14 cellular contexts compared by ENCODE assay signal in genomic region chr11:62295504-62295903, GRCh38. TPM values are rescaled to one million over a fixed set of nuclear protein-coding genes. Genes with fewer than 3 reads are reported as not detected.
DNase-seq lines count a peak whose midpoint lies in the region; ATAC-seq, FAIRE-seq and TF ChIP-seq lines count a peak whose summit lies in the region.
"Had no signal": no experiment of that assay in that cellular context is flagged by ENCODE, and none has a peak within 500 bp of the region (broad histone marks: within the 10 kb centered on the region; RNA-seq: fewer than 3 reads in every experiment).

No MANE protein-coding gene starts in this region.

- SMC1A ChIA-PET in GM12878 (lab: Charles Lee; ENCODE audit: uncharacterized antibody, unreplicated experiment), result no interaction called here

- RAD21 ChIA-PET in GM12878 (lab: Charles Lee; ENCODE audit: unreplicated experiment), result no interaction called here

- no peaks in the 10 kb centered on the region for H4K20me1 ChIP-seq in GM12878 (ENCODE audit: control insufficient read depth, insufficient read depth)

- in situ Hi-C loops in GM12878 (cut with MboI), result no loop called here

- FAIRE-seq in GM12878 (lab: Jason Lieb, UNC), result no peak

- no peaks in the 10 kb centered on the region for H3K9me3 ChIP-seq in GM12878 (replicated peaks; ENCODE audit: control insufficient read depth, insufficient read depth, low read length)
- no peaks in the 10 kb centered on the region for H3K9me3 ChIP-seq in spleen
- H3K9me3 ChIP-seq: HAP-1, transverse colon had no signal

- H3K4me2 ChIP-seq in GM12878 (ENCODE audit: control insufficient read depth, insufficient read depth), result no peak overlapping the region

- no peak for TF ChIP-seq RAD21 in GM12878 (IDR thresholded peaks at IDR 0.05; ENCODE audit: insufficient read depth, low read depth, low read length)

- H3K27ac ChIP-seq in GM12878 (ENCODE audit: control insufficient read depth, insufficient read depth) (no peak overlapping the region), spleen (no peak overlapping the region)
- H3K27ac ChIP-seq: transverse colon had no signal

- H3K79me2 ChIP-seq in GM12878 (ENCODE audit: control insufficient read depth, insufficient read depth, low read length), result no peaks in the 10 kb centered on the region

- CTCF ChIA-PET in GM12878 (lab: Yijun Ruan, JAX), result no interaction called here

- POLR2A ChIA-PET in GM12878 (lab: Charles Lee), result no interaction called here

- ATAC-seq in GM12878, result peak; percentile 61
- no peak for ATAC-seq in GM18868 (IDR thresholded peaks at IDR 0.05; ENCODE audit: unreplicated experiment)
- no peak for ATAC-seq in GM21529 (IDR thresholded peaks at IDR 0.05; ENCODE audit: unreplicated experiment)

- intact Hi-C loops in GM12878 (cut with micrococcal nuclease; ENCODE audit: unreplicated experiment) (no loop called here), spleen (cut with DNase I; ENCODE audit: low total_unique reads) (no loop called here)

- BruUV-seq in GM12878 (replicated peaks; lab: Mats Ljungman, UMichigan), result no TSS peak

- no peak overlapping the region for H3K9ac ChIP-seq in GM12878 (ENCODE audit: control insufficient read depth, insufficient read depth, low read length)

- WGBS in GM12878 (ENCODE audit: insufficient coverage, insufficient replicate concordance, low lambda C conversion rate, missing lambda C conversion rate), result 0% methylated on average over 2 of the region's 2 CpGs
- 41 to 66% (median 60%) methylated on average over 2 of the region's 2 CpGs for WGBS in spleen, 5 donors

- H3K36me3 ChIP-seq in GM12878 (ENCODE audit: control insufficient read depth in 2 of 2, insufficient read depth in 2 of 2, low read length in 1 of 2) (no peaks in the 10 kb centered on the region), spleen (no peaks in the 10 kb centered on the region)
- H3K36me3 ChIP-seq: HAP-1, transverse colon had no signal

- DNase-seq in AG10803 (ENCODE audit: low read depth) (peak; percentile 9), LHCN-M2 (ENCODE audit: low read depth) (peak; percentile 13), GM12878 (ENCODE audit: low read depth, low spot score) (no peak), left kidney (ENCODE audit: low read depth, low spot score) (peak; percentile 89), spleen (no peak), NCI-H2081 (lab: John Stamatoyannopoulos, UW) (no peak)
- DNase-seq: NCI-H226; stimulated activated CD4-positive, alpha-beta T cell treated with anti-CD3 and anti-CD28 coated beads, Interleukin-4, amount 100 ng/mL, for 1 hour; transverse colon had no signal

- no peak for TF ChIP-seq POLR2A in GM12878 (IDR thresholded peaks at IDR 0.05; ENCODE audit: low read depth, low read length)
- TF ChIP-seq POLR2A in spleen (IDR thresholded peaks at IDR 0.05), result no peak

- H3K4me3 ChIP-seq in AG10803 (ENCODE audit: low read length) (no peak overlapping the region), GM12878 (no peak overlapping the region), spleen (no peak overlapping the region)
- H3K4me3 ChIP-seq: HAP-1, transverse colon had no signal

- no peak for TF ChIP-seq CTCF in AG10803 (conservative IDR thresholded peaks at IDR 0.05; ENCODE audit: low read length)
- TF ChIP-seq CTCF in GM12878 (IDR thresholded peaks at IDR 0.05 in 2 of 3, conservative IDR thresholded peaks at IDR 0.05 in 1 of 3; ENCODE audit: control insufficient read depth in 2 of 3, extremely low read depth in 1 of 3, insufficient read depth in 1 of 3, low read depth in 3 of 3, low read length in 3 of 3), result no peak
- no peak for TF ChIP-seq CTCF in spleen (IDR thresholded peaks at IDR 0.05 in 8 of 11, conservative IDR thresholded peaks at IDR 0.05 in 3 of 11)

- no peak overlapping the region for H2AFZ ChIP-seq in GM12878 (ENCODE audit: control insufficient read depth, low read depth, low read length)

- H3K4me1 ChIP-seq in GM12878 (ENCODE audit: control insufficient read depth, insufficient read depth, low read length) (no peaks in the 10 kb centered on the region), spleen (no peaks in the 10 kb centered on the region)
- H3K4me1 ChIP-seq: HAP-1, transverse colon had no signal

- no peak for TF ChIP-seq EP300 in GM12878 (IDR thresholded peaks at IDR 0.05; ENCODE audit: borderline replicate concordance in 1 of 2, control insufficient read depth in 1 of 2, low read depth in 2 of 2, low read length in 2 of 2)

- H3K27me3 ChIP-seq in GM12878 (replicated peaks in 1 of 2; ENCODE audit: control insufficient read depth in 2 of 2, insufficient read depth in 2 of 2, low read length in 1 of 2) (peaks cover 4 to 5% of the 10 kb centered on the region in 2 experiments), spleen (replicated peaks in 1 of 7) (peaks cover 0 to 36% (median 0%) of the 10 kb centered on the region in 7 donors)

RNA-seq across cellular contexts. Expression of gene SCGB1D4, which starts 3.4 kb away (rescaled TPM):
- total RNA-seq in LHCN-M2 (2014; rRNA removed) (not detected in 2 replicates), GM12878 (2014; rRNA removed) (not detected in 2 replicates), GM12878 (2014; rRNA removed; fragmentation: Illumina TruSeq; extraction: Trizol) (not detected in 2 replicates), GM12878 (2021) (not detected in 2 replicates), spleen (not detected)
- polyA plus RNA-seq in LHCN-M2 (2012), result not detected
- not detected in 2 replicates for total RNA-seq in GM12878 (2013; cell fraction: nucleolus; rRNA removed)
- polyA plus RNA-seq in GM12878 (2011; ENCODE audit: low read depth), result not detected
- polyA plus RNA-seq in GM12878 (2011; rRNA removed) (not detected in 2 replicates), GM12878 (2014; fragmentation: Illumina TruSeq; extraction: Trizol) (not detected in 2 replicates), GM12878 (2014; fragmentation: Nextera tagmentation; extraction: Ambion mirVana) (not detected), GM12878 (2014; rRNA removed) (not detected in 2 replicates), GM12878 (2016; fragmentation: Nextera tagmentation; extraction: Ambion mirVana) (not detected), spleen (not detected)
- not detected in 2 replicates for polyA plus RNA-seq in GM12878 (2011; cell fraction: cytosol; rRNA removed)
- polyA plus RNA-seq in GM12878 (2011; cell fraction: nucleus; rRNA removed), result not detected in 2 replicates
- not detected in 2 replicates for polyA plus RNA-seq in GM12878 (2012)
- not detected in 2 replicates for polyA minus RNA-seq in GM12878 (2011; rRNA and poly(A)+ RNA removed)
- polyA minus RNA-seq in GM12878 (2011; cell fraction: cytosol; rRNA and poly(A)+ RNA removed), result not detected in 2 replicates
- polyA minus RNA-seq in GM12878 (2011; cell fraction: nucleus; rRNA and poly(A)+ RNA removed), result not detected in 2 replicates
- total RNA-seq: epithelial cell of proximal tubule; T-helper 2 cell treated with Interferon-gamma antibody and Interleukin-4, amounts not matched to agents 100 ng/mL and 5 ng/mL, for 36 hours; transverse colon had no signal

RNA-seq across cellular contexts. Expression of gene SCGB2A2, which starts 25.5 kb away (rescaled TPM):
- total RNA-seq in LHCN-M2 (2014; rRNA removed), result not detected in 2 replicates
- not detected for polyA plus RNA-seq in LHCN-M2 (2012)
- total RNA-seq in GM12878 (2013; cell fraction: nucleolus; rRNA removed), result not detected in 2 replicates
- total RNA-seq in GM12878 (2014; rRNA removed), result not detected in 2 replicates
- not detected in 2 replicates for total RNA-seq in GM12878 (2014; rRNA removed; fragmentation: Illumina TruSeq; extraction: Trizol)
- total RNA-seq in GM12878 (2021), result not detected in 2 replicates
- polyA plus RNA-seq in GM12878 (2011; ENCODE audit: low read depth), result not detected
- not detected in 2 replicates for polyA plus RNA-seq in GM12878 (2011; rRNA removed)
- polyA plus RNA-seq in GM12878 (2011; cell fraction: cytosol; rRNA removed), result not detected in 2 replicates
- not detected in 2 replicates for polyA plus RNA-seq in GM12878 (2011; cell fraction: nucleus; rRNA removed)
- polyA plus RNA-seq in GM12878 (2012), result not detected in 2 replicates
- polyA plus RNA-seq in GM12878 (2014; fragmentation: Illumina TruSeq; extraction: Trizol), result not detected in 2 replicates
- polyA plus RNA-seq in GM12878 (2014; fragmentation: Nextera tagmentation; extraction: Ambion mirVana), result not detected
- polyA plus RNA-seq in GM12878 (2014; rRNA removed), result not detected in 2 replicates
- polyA plus RNA-seq in GM12878 (2016; fragmentation: Nextera tagmentation; extraction: Ambion mirVana), result not detected
- polyA minus RNA-seq in GM12878 (2011; rRNA and poly(A)+ RNA removed), result not detected in 2 replicates
- not detected in 2 replicates for polyA minus RNA-seq in GM12878 (2011; cell fraction: cytosol; rRNA and poly(A)+ RNA removed)
- polyA minus RNA-seq in GM12878 (2011; cell fraction: nucleus; rRNA and poly(A)+ RNA removed), result not detected in 2 replicates
- total RNA-seq in spleen, result not detected
- not detected for polyA plus RNA-seq in spleen
- total RNA-seq: epithelial cell of proximal tubule; T-helper 2 cell treated with Interferon-gamma antibody and Interleukin-4, amounts not matched to agents 100 ng/mL and 5 ng/mL, for 36 hours; transverse colon had no signal

RNA-seq across cellular contexts. Expression of gene ASRGL1, which starts 41.7 kb away (rescaled TPM):
- total RNA-seq in LHCN-M2 (2014; rRNA removed) (0.32 TPM in 1 of 2 replicates, not detected in the other), GM12878 (2014; rRNA removed) (4.9 and 5.8 TPM in 2 replicates), GM12878 (2014; rRNA removed; fragmentation: Illumina TruSeq; extraction: Trizol) (2.9 and 3.4 TPM in 2 replicates), GM12878 (2021) (4.5 and 5.8 TPM in 2 replicates), spleen (10 to 100 TPM in 1 of 7 donors, 1 to 10 TPM in 6; 3.4 to 23.4 (median 8.1) TPM)
- polyA plus RNA-seq in LHCN-M2 (2012), result 0.94 TPM
- 4.5 and 4.6 TPM in 2 replicates for total RNA-seq in GM12878 (2013; cell fraction: nucleolus; rRNA removed)
- 0.42 TPM for polyA plus RNA-seq in GM12878 (2011; ENCODE audit: low read depth)
- polyA plus RNA-seq in GM12878 (2011; rRNA removed) (23.3 and 24.5 TPM in 2 replicates), GM12878 (2014; fragmentation: Illumina TruSeq; extraction: Trizol) (2.7 and 2.9 TPM in 2 replicates), GM12878 (2014; fragmentation: Nextera tagmentation; extraction: Ambion mirVana) (1 to 10 TPM in 1 of 2 experiments, under 1 TPM in 1; 0.97 to 1.9 TPM), GM12878 (2014; rRNA removed) (3.9 and 5.7 TPM in 2 replicates), GM12878 (2016; fragmentation: Nextera tagmentation; extraction: Ambion mirVana) (10 to 100 TPM; 10.5 to 12.4 TPM), spleen (1 to 10 TPM; 2.9 to 4.5 (median 3.1) TPM)
- 23.1 and 23.3 TPM in 2 replicates for polyA plus RNA-seq in GM12878 (2011; cell fraction: cytosol; rRNA removed)
- 20.0 and 30.4 TPM in 2 replicates for polyA plus RNA-seq in GM12878 (2011; cell fraction: nucleus; rRNA removed)
- 1.5 and 1.9 TPM in 2 replicates for polyA plus RNA-seq in GM12878 (2012)
- 8.1 and 11.4 TPM in 2 replicates for polyA minus RNA-seq in GM12878 (2011; rRNA and poly(A)+ RNA removed)
- polyA minus RNA-seq in GM12878 (2011; cell fraction: cytosol; rRNA and poly(A)+ RNA removed), result 2.9 and 3.3 TPM in 2 replicates
- 3.9 and 6.8 TPM in 2 replicates for polyA minus RNA-seq in GM12878 (2011; cell fraction: nucleus; rRNA and poly(A)+ RNA removed)

RNA-seq across cellular contexts. Expression of gene SCGB1D2, which starts 53.5 kb away (rescaled TPM):
- not detected in 2 replicates for total RNA-seq in LHCN-M2 (2014; rRNA removed)
- polyA plus RNA-seq in LHCN-M2 (2012), result not detected
- total RNA-seq in GM12878 (2013; cell fraction: nucleolus; rRNA removed), result not detected in 2 replicates
- not detected in 2 replicates for total RNA-seq in GM12878 (2014; rRNA removed)
- total RNA-seq in GM12878 (2014; rRNA removed; fragmentation: Illumina TruSeq; extraction: Trizol), result not detected in 2 replicates
- total RNA-seq in GM12878 (2021), result not detected in 2 replicates
- polyA plus RNA-seq in GM12878 (2011; ENCODE audit: low read depth), result not detected
- not detected in 2 replicates for polyA plus RNA-seq in GM12878 (2011; rRNA removed)
- not detected in 2 replicates for polyA plus RNA-seq in GM12878 (2011; cell fraction: cytosol; rRNA removed)
- polyA plus RNA-seq in GM12878 (2011; cell fraction: nucleus; rRNA removed), result not detected in 2 replicates
- polyA plus RNA-seq in GM12878 (2012), result not detected in 2 replicates
- polyA plus RNA-seq in GM12878 (2014; fragmentation: Illumina TruSeq; extraction: Trizol), result not detected in 2 replicates
- polyA plus RNA-seq in GM12878 (2014; fragmentation: Nextera tagmentation; extraction: Ambion mirVana), result not detected
- not detected in 2 replicates for polyA plus RNA-seq in GM12878 (2014; rRNA removed)
- under 1 TPM in 1 of 2 experiments, not detected in 1; 0.48 TPM for polyA plus RNA-seq in GM12878 (2016; fragmentation: Nextera tagmentation; extraction: Ambion mirVana)
- polyA minus RNA-seq in GM12878 (2011; rRNA and poly(A)+ RNA removed), result not detected in 2 replicates
- not detected in 2 replicates for polyA minus RNA-seq in GM12878 (2011; cell fraction: cytosol; rRNA and poly(A)+ RNA removed)
- polyA minus RNA-seq in GM12878 (2011; cell fraction: nucleus; rRNA and poly(A)+ RNA removed), result not detected in 2 replicates
- not detected for total RNA-seq in spleen
- not detected for polyA plus RNA-seq in spleen
- total RNA-seq: epithelial cell of proximal tubule; T-helper 2 cell treated with Interferon-gamma antibody and Interleukin-4, amounts not matched to agents 100 ng/mL and 5 ng/mL, for 36 hours; transverse colon had no signal

Comparison
In these comparisons a context has a peak if more than half of its experiments do, and no peak if none do; other contexts are left out.
1. DNase-seq: peak in AG10803 (single experiment), LHCN-M2 (single experiment) and left kidney (single experiment); none in GM12878 (single experiment), spleen (single experiment) and NCI-H2081 (0 of 2).